9 cellular contexts compared by ENCODE assay signal in genomic region chr2:113887393-113887792, GRCh38. TPM values are rescaled to one million over a fixed set of nuclear protein-coding genes. Genes with fewer than 3 reads are reported as not detected.
DNase-seq lines count a peak whose midpoint lies in the region; ATAC-seq and TF ChIP-seq lines count a peak whose summit lies in the region.
"Had no signal": no experiment of that assay in that cellular context is flagged by ENCODE, and none has a peak within 500 bp of the region (broad histone marks: within the 10 kb centered on the region; RNA-seq: fewer than 3 reads in every experiment).

No MANE protein-coding gene starts in this region.

- H3K4me3 Mint-ChIP-seq in T-helper 1 cell treated with Interleukin-12 subunit alpha and Interleukin-12 subunit beta and Interleukin-4 antibody, amounts not matched to agents 30 μg/mL and 1 μg/mL, for 36 hours = peak overlapping the region; percentile 98
- H3K4me3 Mint-ChIP-seq in glutamatergic neuron (ENCODE audit: unreplicated experiment) = peak overlapping the region; percentile 35
- H3K4me3 Mint-ChIP-seq in stimulated activated memory B cell treated with anti-CD40 and anti-IgM and Interleukin-4, amounts not matched to agents 10 μg/mL and 1 μg/mL and 100 μg/mL, for 72 hours = peak overlapping the region; percentile 58

- TF ChIP-seq CTCF in glutamatergic neuron (IDR thresholded peaks at IDR 0.05; ENCODE audit: partially characterized antibody, unreplicated experiment) (no peak), RWPE1 (conservative IDR thresholded peaks at IDR 0.05; ENCODE audit: low read depth) (no peak)

- POLR2A ChIA-PET in RWPE1 (lab: Yijun Ruan, JAX; ENCODE audit: low non-redundant PET) = no interaction called here

- peaks cover 29% of the 10 kb centered on the region for H3K36me3 Mint-ChIP-seq in T-helper 1 cell treated with Interleukin-12 subunit alpha and Interleukin-12 subunit beta and Interleukin-4 antibody, amounts not matched to agents 30 μg/mL and 1 μg/mL, for 36 hours (ENCODE audit: low read depth)
- no peaks in the 10 kb centered on the region for H3K36me3 Mint-ChIP-seq in glutamatergic neuron (ENCODE audit: unreplicated experiment)
- peaks cover 19% of the 10 kb centered on the region for H3K36me3 Mint-ChIP-seq in stimulated activated memory B cell treated with anti-CD40 and anti-IgM and Interleukin-4, amounts not matched to agents 10 μg/mL and 1 μg/mL and 100 μg/mL, for 72 hours

- peak; percentile 59 for DNase-seq in activated CD8-positive, alpha-beta memory T cell treated with anti-CD3 and anti-CD28 coated beads, Interleukin-2, amount 50 U/mL, for 48 hours
- DNase-seq in activated CD8-positive, alpha-beta memory T cell treated with anti-CD3 and anti-CD28 coated beads for 24 hours = no peak
- DNase-seq in glutamatergic neuron = no peak
- DNase-seq in activated gamma-delta T cell (lab: John Stamatoyannopoulos, UW) = no peak
- DNase-seq in RWPE1 (ENCODE audit: low spot score) = no peak
- no peak for DNase-seq in RPMI8226
- DNase-seq: dermis blood vessel endothelial cell had no signal

- peaks cover 55% of the 10 kb centered on the region for H3K4me1 Mint-ChIP-seq in T-helper 1 cell treated with Interleukin-12 subunit alpha and Interleukin-12 subunit beta and Interleukin-4 antibody, amounts not matched to agents 30 μg/mL and 1 μg/mL, for 36 hours (ENCODE audit: low read depth)
- H3K4me1 Mint-ChIP-seq in glutamatergic neuron (ENCODE audit: low read depth, unreplicated experiment) = peaks cover 6% of the 10 kb centered on the region
- H3K4me1 Mint-ChIP-seq in stimulated activated memory B cell treated with anti-CD40 and anti-IgM and Interleukin-4, amounts not matched to agents 10 μg/mL and 1 μg/mL and 100 μg/mL, for 72 hours = peaks cover 54% of the 10 kb centered on the region

- CTCF ChIA-PET in RWPE1 (lab: Yijun Ruan, JAX) = no interaction called here

- no peak for ATAC-seq in stimulated activated memory B cell treated with anti-CD40 and anti-IgM and Interleukin-4, amounts not matched to agents 10 μg/mL and 1 μg/mL and 100 μg/mL, for 72 hours

- H3K9me3 Mint-ChIP-seq in T-helper 1 cell treated with Interleukin-12 subunit alpha and Interleukin-12 subunit beta and Interleukin-4 antibody, amounts not matched to agents 30 μg/mL and 1 μg/mL, for 36 hours = no peaks in the 10 kb centered on the region
- H3K9me3 Mint-ChIP-seq in glutamatergic neuron (ENCODE audit: unreplicated experiment) = peaks cover 9% of the 10 kb centered on the region
- H3K9me3 Mint-ChIP-seq in stimulated activated memory B cell treated with anti-CD40 and anti-IgM and Interleukin-4, amounts not matched to agents 10 μg/mL and 1 μg/mL and 100 μg/mL, for 72 hours = no peaks in the 10 kb centered on the region

- no peaks in the 10 kb centered on the region for H3K27me3 Mint-ChIP-seq in T-helper 1 cell treated with Interleukin-12 subunit alpha and Interleukin-12 subunit beta and Interleukin-4 antibody, amounts not matched to agents 30 μg/mL and 1 μg/mL, for 36 hours (ENCODE audit: low read depth)
- no peaks in the 10 kb centered on the region for H3K27me3 Mint-ChIP-seq in glutamatergic neuron (ENCODE audit: unreplicated experiment)
- H3K27me3 Mint-ChIP-seq in stimulated activated memory B cell treated with anti-CD40 and anti-IgM and Interleukin-4, amounts not matched to agents 10 μg/mL and 1 μg/mL and 100 μg/mL, for 72 hours = no peaks in the 10 kb centered on the region

- H3K27ac Mint-ChIP-seq in T-helper 1 cell treated with Interleukin-12 subunit alpha and Interleukin-12 subunit beta and Interleukin-4 antibody, amounts not matched to agents 30 μg/mL and 1 μg/mL, for 36 hours = peak overlapping the region; percentile 94
- H3K27ac Mint-ChIP-seq in glutamatergic neuron (ENCODE audit: unreplicated experiment) = peak overlapping the region; percentile 20
- H3K27ac Mint-ChIP-seq in stimulated activated memory B cell treated with anti-CD40 and anti-IgM and Interleukin-4, amounts not matched to agents 10 μg/mL and 1 μg/mL and 100 μg/mL, for 72 hours = peak overlapping the region; percentile 98

- no peak overlapping the region for H3K27ac ChIP-seq in RWPE1

RNA-seq across cellular contexts. Expression of gene ACTR3, which starts 2.5 kb away (rescaled TPM):
- 154 TPM for total RNA-seq in glutamatergic neuron (ENCODE audit: unreplicated experiment)

Comparison
In these comparisons a context has a peak if more than half of its experiments do, and no peak if none do; other contexts are left out.
1. H3K27ac Mint-ChIP-seq: peak in every context shown above with its lines; median percentile 98 in stimulated activated memory B cell treated with anti-CD40 and anti-IgM and Interleukin-4, amounts not matched to agents 10 μg/mL and 1 μg/mL and 100 μg/mL, for 72 hours; 94 in T-helper 1 cell treated with Interleukin-12 subunit alpha and Interleukin-12 subunit beta and Interleukin-4 antibody, amounts not matched to agents 30 μg/mL and 1 μg/mL, for 36 hours; 20 in glutamatergic neuron.
2. H3K4me3 Mint-ChIP-seq: peak in every context shown above with its lines; median percentile 98 in T-helper 1 cell treated with Interleukin-12 subunit alpha and Interleukin-12 subunit beta and Interleukin-4 antibody, amounts not matched to agents 30 μg/mL and 1 μg/mL, for 36 hours; 58 in stimulated activated memory B cell treated with anti-CD40 and anti-IgM and Interleukin-4, amounts not matched to agents 10 μg/mL and 1 μg/mL and 100 μg/mL, for 72 hours; 35 in glutamatergic neuron.